Comparison of ENCODE assay signal across 8 cellular contexts in genomic region chr11:94325681-94326080, GRCh38. TPM values are rescaled to one million over a fixed set of nuclear protein-coding genes. Genes with fewer than 3 reads are reported as not detected.
DNase-seq lines count a peak whose midpoint lies in the region; ATAC-seq and TF ChIP-seq lines count a peak whose summit lies in the region.

No MANE protein-coding gene starts in this region.

- H3K4me3 ChIP-seq in fibroblast of villous mesenchyme (ENCODE audit: low read depth, low read length), result no peak overlapping the region
- H3K4me3 ChIP-seq in heart right ventricle, result no peak overlapping the region

- peak; percentile 97 for ATAC-seq in GM19463 (IDR thresholded peaks at IDR 0.05; ENCODE audit: unreplicated experiment)
- peak; percentile 97 for ATAC-seq in WTC11
- no peak for ATAC-seq in heart right ventricle

- H3K27ac Mint-ChIP-seq in WTC11, result no peak overlapping the region

- H3K36me3 ChIP-seq in heart right ventricle, result no peaks in the 10 kb centered on the region

- intact Hi-C loops in heart right ventricle (cut with DNase I), result no loop called here

- H3K27ac ChIP-seq in heart right ventricle, result no peak overlapping the region

- peaks cover 5% of the 10 kb centered on the region; the same call in 1 of the 2 replicates for H3K27me3 Mint-ChIP-seq in WTC11 (ENCODE audit: low read depth)

- no peaks in the 10 kb centered on the region for H3K9me3 Mint-ChIP-seq in WTC11

- peak; percentile 80 for TF ChIP-seq CTCF in WTC11 (IDR thresholded peaks at IDR 0.05)
- TF ChIP-seq CTCF in fibroblast of villous mesenchyme (IDR thresholded peaks at IDR 0.05; ENCODE audit: insufficient read depth, low read depth, low read length), result peak; percentile 58
- TF ChIP-seq CTCF in heart right ventricle (IDR thresholded peaks at IDR 0.05), result peak in 1 of 9 donors; percentile 40

- no peaks in the 10 kb centered on the region for H3K4me1 ChIP-seq in heart right ventricle

- 13 to 17% methylated on average over 1 of the region's 1 CpG for WGBS in heart right ventricle, 2 donors

- DNase-seq in D341Med (ENCODE audit: low spot score) (peak; percentile 55), HK-2 (ENCODE audit: unreplicated experiment) (peak; percentile 5), WTC11 (ENCODE audit: low spot score) (peak; percentile 89), fibroblast of villous mesenchyme (ENCODE audit: low read depth) (peak; percentile 39), NCI-H1694 treated with DMSO at 0.1 percent for 48 hours (lab: John Stamatoyannopoulos, UW) (no peak), heart right ventricle (no peak)
- peak; percentile 8 to 18 for DNase-seq in stimulated activated CD8-positive, alpha-beta memory T cell treated with anti-CD3 and anti-CD28 coated beads, Interleukin-4, amount 100 ng/mL, for 4 hours (ENCODE audit: low read depth in 2 of 2, low spot score in 1 of 2)

- H3K27me3 ChIP-seq in heart right ventricle, result no peaks in the 10 kb centered on the region

- H3K9me3 ChIP-seq in heart right ventricle, result peaks cover 0 to 17% (median 0%) of the 10 kb centered on the region in 11 donors

- H3K4me1 Mint-ChIP-seq in WTC11, result no peaks in the 10 kb centered on the region

- CTCF ChIA-PET in WTC11 (lab: Charles Lee), result interaction anchor here (0.6 to 3.1 kb wide), 4 partner anchors 78 to 430 kb away, joined by 3 to 11 read pairs (median 4); no protein-coding TSS in a partner anchor

- POLR2A ChIA-PET in WTC11 (lab: Charles Lee), result no interaction called here

- H3K4me3 Mint-ChIP-seq in WTC11, result no peak overlapping the region

- H3K36me3 Mint-ChIP-seq in WTC11, result no peaks in the 10 kb centered on the region

TF ChIP-seq in WTC11, 78 proteins besides CTCF, POLR2A, EP300 and RAD21:
- no peak for TF ChIP-seq JAZF1 (CRISPR knock-in tag; IDR thresholded peaks at IDR 0.05)
- no peak for TF ChIP-seq FOXP1 (CRISPR knock-in tag; IDR thresholded peaks at IDR 0.05; ENCODE audit: borderline replicate concordance)
- no peak for TF ChIP-seq MYBL2 (CRISPR knock-in tag; IDR thresholded peaks at IDR 0.05)
- TF ChIP-seq, protein P1, sequence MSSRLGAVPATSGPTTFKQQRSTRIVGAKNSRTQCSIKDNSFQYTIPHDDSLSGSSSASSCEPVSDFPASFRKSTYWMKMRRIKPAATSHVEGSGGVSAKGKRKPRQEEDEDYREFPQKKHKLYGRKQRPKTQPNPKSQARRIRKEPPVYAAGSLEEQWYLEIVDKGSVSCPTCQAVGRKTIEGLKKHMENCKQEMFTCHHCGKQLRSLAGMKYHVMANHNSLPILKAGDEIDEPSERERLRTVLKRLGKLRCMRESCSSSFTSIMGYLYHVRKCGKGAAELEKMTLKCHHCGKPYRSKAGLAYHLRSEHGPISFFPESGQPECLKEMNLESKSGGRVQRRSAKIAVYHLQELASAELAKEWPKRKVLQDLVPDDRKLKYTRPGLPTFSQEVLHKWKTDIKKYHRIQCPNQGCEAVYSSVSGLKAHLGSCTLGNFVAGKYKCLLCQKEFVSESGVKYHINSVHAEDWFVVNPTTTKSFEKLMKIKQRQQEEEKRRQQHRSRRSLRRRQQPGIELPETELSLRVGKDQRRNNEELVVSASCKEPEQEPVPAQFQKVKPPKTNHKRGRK (CRISPR knock-in tag; IDR thresholded peaks at IDR 0.05; ENCODE audit: borderline replicate concordance), result no peak
- TF ChIP-seq ZNF423 (CRISPR knock-in tag; IDR thresholded peaks at IDR 0.05), result no peak
- no peak for TF ChIP-seq NFE2L1 (CRISPR knock-in tag; IDR thresholded peaks at IDR 0.05)
- TF ChIP-seq FOXJ3 (CRISPR knock-in tag; IDR thresholded peaks at IDR 0.05; ENCODE audit: borderline replicate concordance), result no peak
- TF ChIP-seq CREB1 (CRISPR knock-in tag; IDR thresholded peaks at IDR 0.05), result no peak
- no peak for TF ChIP-seq ZNF416 (CRISPR knock-in tag; IDR thresholded peaks at IDR 0.05)
- no peak for TF ChIP-seq ZNF138 (CRISPR knock-in tag; conservative IDR thresholded peaks at IDR 0.05)

RNA-seq across cellular contexts. Expression of gene IZUMO1R, which starts 21.3 kb away (rescaled TPM):
- not detected in 3 replicates for total RNA-seq in WTC11 (2021)
- total RNA-seq in fibroblast of villous mesenchyme, result not detected in 2 replicates
- total RNA-seq in heart right ventricle, result not detected
- not detected for polyA plus RNA-seq in heart right ventricle

Comparison
In these comparisons a context has a peak if more than half of its experiments do, and no peak if none do; other contexts are left out.
1. DNase-seq: peak in D341Med (single experiment), HK-2 (single experiment), WTC11 (single experiment), fibroblast of villous mesenchyme (single experiment) and stimulated activated CD8-positive, alpha-beta memory T cell treated with anti-CD3 and anti-CD28 coated beads, Interleukin-4, amount 100 ng/mL, for 4 hours (2 of 2); none in NCI-H1694 treated with DMSO at 0.1 percent for 48 hours (single experiment) and heart right ventricle (0 of 2).
2. ATAC-seq: peak in GM19463 (single experiment) and WTC11 (single experiment); none in heart right ventricle (0 of 8).